ENCODE assay signal across 9 cellular contexts in genomic region chrX:118495958-118496762, GRCh38. TPM values are rescaled to one million over a fixed set of nuclear protein-coding genes. Genes with fewer than 3 reads are reported as not detected.
DNase-seq lines count a peak whose midpoint lies in the region; ATAC-seq and TF ChIP-seq lines count a peak whose summit lies in the region.
"Had no signal": no experiment of that assay in that cellular context is flagged by ENCODE, and none has a peak within 500 bp of the region (broad histone marks: within the 10 kb centered on the region; RNA-seq: fewer than 3 reads in every experiment).

No MANE protein-coding gene starts in this region.

- peaks cover 6% of the 10 kb centered on the region for H3K27me3 Mint-ChIP-seq in CD4-positive, CD25-positive, alpha-beta regulatory T cell

- TF ChIP-seq POLR2A in spleen (IDR thresholded peaks at IDR 0.05), result peak in 1 of 3 donors; percentile 34

- peak overlapping the region; percentile 88 for H3K27ac ChIP-seq in CD4-positive, CD25-positive, alpha-beta regulatory T cell (ENCODE audit: insufficient read depth, low read length, poor library complexity, severe bottlenecking)
- H3K27ac ChIP-seq in SK-N-MC, result no peak overlapping the region
- peak overlapping the region; percentile 70 to 98 (median 93) for H3K27ac ChIP-seq in spleen
- H3K27ac ChIP-seq: VCaP had no signal

- H3K36me3 ChIP-seq in CD4-positive, CD25-positive, alpha-beta regulatory T cell (ENCODE audit: control insufficient read depth, insufficient read depth, low read length), result peaks cover 11% of the 10 kb centered on the region
- H3K36me3 ChIP-seq in SK-N-MC (ENCODE audit: insufficient read depth, low read length) (no peaks in the 10 kb centered on the region), spleen (peaks cover 0 to 15% (median 0%) of the 10 kb centered on the region in 6 donors)

- H3K4me1 ChIP-seq in CD4-positive, CD25-positive, alpha-beta regulatory T cell (ENCODE audit: control insufficient read depth, insufficient read depth, low read length, poor library complexity, severe bottlenecking), result peaks cover 33% of the 10 kb centered on the region
- peaks cover 0 to 40% (median 20%) of the 10 kb centered on the region in 6 donors for H3K4me1 ChIP-seq in spleen

- intact Hi-C loops in spleen (cut with DNase I; ENCODE audit: low total_unique reads), result no loop called here

- H3K36me3 Mint-ChIP-seq in CD4-positive, CD25-positive, alpha-beta regulatory T cell, result no peaks in the 10 kb centered on the region
- peaks cover 5 to 11% of the 10 kb centered on the region in 2 donors for H3K36me3 Mint-ChIP-seq in activated naive CD4-positive, alpha-beta T cell treated with anti-CD3 and anti-CD28 coated beads, Interleukin-2, amount 50 U/mL, for 72 hours

- 0 to 36% (median 14%) methylated on average over 7 to 81 of the region's 81 CpGs for WGBS in spleen, 5 donors

- no peaks in the 10 kb centered on the region for H3K9me3 ChIP-seq in CD4-positive, CD25-positive, alpha-beta regulatory T cell (ENCODE audit: control insufficient read depth in 2 of 2, low read length in 2 of 2)
- no peaks in the 10 kb centered on the region for H3K9me3 ChIP-seq in SK-N-MC (ENCODE audit: low read depth, low read length)
- no peaks in the 10 kb centered on the region for H3K9me3 ChIP-seq in spleen

- peak; percentile 63 to 92 (median 83) for DNase-seq in CD4-positive, CD25-positive, alpha-beta regulatory T cell
- no peak for DNase-seq in SK-N-MC (ENCODE audit: low read depth, low spot score)
- DNase-seq in activated naive CD4-positive, alpha-beta T cell treated with anti-CD3 and anti-CD28 coated beads, Interleukin-2, amount 50 U/mL, for 72 hours (ENCODE audit: low spot score in 2 of 2), result peak; percentile 64 to 65
- DNase-seq in spleen, result peak; percentile 95
- DNase-seq in middle frontal gyrus (ENCODE audit: extremely low spot score, low spot score), result no peak

- peak; percentile 75 to 79 for ATAC-seq in CD4-positive, CD25-positive, alpha-beta regulatory T cell (ENCODE audit: low read depth in 2 of 2)
- ATAC-seq in GM19455 (IDR thresholded peaks at IDR 0.05; ENCODE audit: unreplicated experiment) (peak; percentile 63), HG03571 (IDR thresholded peaks at IDR 0.05; ENCODE audit: unreplicated experiment) (peak; percentile 54)
- ATAC-seq in activated naive CD4-positive, alpha-beta T cell treated with anti-CD3 and anti-CD28 coated beads, Interleukin-2, amount 50 U/mL, for 72 hours, result peak; percentile 67 to 75

- peak overlapping the region; percentile 33 for H3K9ac ChIP-seq in SK-N-MC (ENCODE audit: insufficient read length)

- H3K9me3 Mint-ChIP-seq in CD4-positive, CD25-positive, alpha-beta regulatory T cell, result peaks cover 0 to 2% (median 0%) of the 10 kb centered on the region in 7 donors
- no peaks in the 10 kb centered on the region for H3K9me3 Mint-ChIP-seq in activated naive CD4-positive, alpha-beta T cell treated with anti-CD3 and anti-CD28 coated beads, Interleukin-2, amount 50 U/mL, for 72 hours

- peak in 1 of 11 experiments; percentile 2 for TF ChIP-seq CTCF in spleen (IDR thresholded peaks at IDR 0.05 in 8 of 11, conservative IDR thresholded peaks at IDR 0.05 in 3 of 11)

- peak overlapping the region; percentile 96 to 100 (median 98) for H3K4me3 Mint-ChIP-seq in CD4-positive, CD25-positive, alpha-beta regulatory T cell

- peak overlapping the region; percentile 96 to 98 (median 98) for H3K27ac Mint-ChIP-seq in CD4-positive, CD25-positive, alpha-beta regulatory T cell
- H3K27ac Mint-ChIP-seq in activated naive CD4-positive, alpha-beta T cell treated with anti-CD3 and anti-CD28 coated beads, Interleukin-2, amount 50 U/mL, for 72 hours, result peak overlapping the region; percentile 94 to 95

- H3K4me1 Mint-ChIP-seq in CD4-positive, CD25-positive, alpha-beta regulatory T cell, result peaks cover 5 to 33% (median 14%) of the 10 kb centered on the region in 4 donors

- no peaks in the 10 kb centered on the region for H3K27me3 ChIP-seq in CD4-positive, CD25-positive, alpha-beta regulatory T cell (ENCODE audit: control insufficient read depth, insufficient read depth, low read length)
- H3K27me3 ChIP-seq in spleen (replicated peaks in 1 of 7), result peaks cover 0 to 8% (median 0%) of the 10 kb centered on the region in 7 donors

- H3K4me3 ChIP-seq in CD4-positive, CD25-positive, alpha-beta regulatory T cell (ENCODE audit: low read depth, low read length), result peak overlapping the region; percentile 92
- peak overlapping the region; percentile 80 for H3K4me3 ChIP-seq in SK-N-MC
- peak overlapping the region; percentile 58 for H3K4me3 ChIP-seq in iPS-11a (ENCODE audit: low read depth, low read length)
- peak overlapping the region; percentile 56 to 89 (median 67) for H3K4me3 ChIP-seq in spleen

RNA-seq across cellular contexts. Expression of gene DOCK11, which starts 0.5 kb away (rescaled TPM):
- total RNA-seq in CD4-positive, CD25-positive, alpha-beta regulatory T cell, result 126 TPM
- 10 to 100 TPM; 26.5 to 36.4 (median 31.8) TPM for polyA plus RNA-seq in CD4-positive, CD25-positive, alpha-beta regulatory T cell
- total RNA-seq in activated naive CD4-positive, alpha-beta T cell treated with anti-CD3 and anti-CD28 coated beads, Interleukin-2, amount 50 U/mL, for 72 hours, result 10 to 100 TPM; 41.6 to 44.9 TPM
- total RNA-seq in spleen, result 10 to 100 TPM; 49.6 to 68.9 (median 56.6) TPM
- polyA plus RNA-seq in spleen, result 10 to 100 TPM; 32.8 to 35.6 (median 33.3) TPM

Comparison
In these comparisons a context has a peak if more than half of its experiments do, and no peak if none do; other contexts are left out.
1. DNase-seq: peak in CD4-positive, CD25-positive, alpha-beta regulatory T cell (3 of 3), activated naive CD4-positive, alpha-beta T cell treated with anti-CD3 and anti-CD28 coated beads, Interleukin-2, amount 50 U/mL, for 72 hours (2 of 2) and spleen (single experiment); none in SK-N-MC (single experiment) and middle frontal gyrus (single experiment).
2. Peak in every context shown above with its lines, with median percentiles within 50 percentile points of each other: ATAC-seq and H3K4me3 ChIP-seq.